ENCODE assay signal across 1 cellular context in genomic region chr19:58451358-58452101, GRCh38.
TF ChIP-seq lines count a peak whose summit lies in the region.

Gene ZNF324B (plus strand): TSS chr19:58451622. CDS start chr19:58453702, 2,080 bp downstream.

TF ChIP-seq in GM12878, 131 proteins besides CTCF, POLR2A, EP300 and RAD21 (continued from another document and continues in another):
- TF ChIP-seq BCLAF1 (IDR thresholded peaks at IDR 0.05) (no peak), MAX (IDR thresholded peaks at IDR 0.05; ENCODE audit: low read depth, low read length) (0 out of 2 replicates have a peak, but pooled peaks have one; percentile 47), SIN3A (IDR thresholded peaks at IDR 0.05; ENCODE audit: low read depth, low read length) (peak; percentile 91), IRF5 (IDR thresholded peaks at IDR 0.05; ENCODE audit: borderline replicate concordance) (no peak), USF1 (IDR thresholded peaks at IDR 0.05; ENCODE audit: borderline replicate concordance, extremely low read length, insufficient read depth, low read depth, low read length) (peak; percentile 16), ZNF274 (IDR thresholded peaks at IDR 0.05; ENCODE audit: insufficient read depth, insufficient read length) (no peak), JUND (IDR thresholded peaks at IDR 0.05; ENCODE audit: low read depth, low read length) (no peak), TAF1 (IDR thresholded peaks at IDR 0.05; ENCODE audit: borderline replicate concordance, low read depth, low read length) (peak; percentile 33; the same call in 1 of the 2 replicates), POU2F2 (IDR thresholded peaks at IDR 0.05; ENCODE audit: borderline replicate concordance, low read depth, low read length) (peak; percentile 37; the same call in 1 of the 3 replicates), SMC3 (IDR thresholded peaks at IDR 0.05; ENCODE audit: borderline replicate concordance, low read length) (no peak), BRCA1 (IDR thresholded peaks at IDR 0.05; ENCODE audit: low read depth, low read length) (no peak), CREM (IDR thresholded peaks at IDR 0.05; ENCODE audit: low read depth) (peak; percentile 87; the same call in 1 of the 2 replicates), POLR2AphosphoS2 (IDR thresholded peaks at IDR 0.05; ENCODE audit: low read depth, low read length) (peak; percentile 43; the same call in 1 of the 2 replicates), EGR1 (IDR thresholded peaks at IDR 0.05; ENCODE audit: borderline replicate concordance in 1 of 2, low read depth in 2 of 2, low read length in 2 of 2) (peak in 1 of 2 experiments; percentile 29; a peak in 1 of 3 replicates), SREBF1 (IDR thresholded peaks at IDR 0.05; ENCODE audit: low read length) (peak; percentile 43; the same call in 1 of the 2 replicates), ZBTB4 (CRISPR knock-in tag; IDR thresholded peaks at IDR 0.05) (no peak), MEF2A (IDR thresholded peaks at IDR 0.05; ENCODE audit: insufficient read depth, low read depth, low read length) (no peak), MTA3 (IDR thresholded peaks at IDR 0.05; ENCODE audit: borderline replicate concordance, low read length) (no peak), DPF2 (IDR thresholded peaks at IDR 0.05) (peak; percentile 67), SUZ12 (IDR thresholded peaks at IDR 0.05; ENCODE audit: unreplicated experiment) (no peak), CBFB (IDR thresholded peaks at IDR 0.05; ENCODE audit: low read depth) (0 out of 2 replicates have a peak, but pooled peaks have one; percentile 17), STAT1 (conservative IDR thresholded peaks at IDR 0.05) (no peak), NRF1 (conservative IDR thresholded peaks at IDR 0.05; ENCODE audit: low read depth, low read length) (peak; percentile 52), E2F4 (IDR thresholded peaks at IDR 0.05; ENCODE audit: low read depth, low read length) (peak; percentile 42; the same call in 1 of the 2 replicates), RB1 (IDR thresholded peaks at IDR 0.05; ENCODE audit: borderline replicate concordance) (peak; percentile 90; the same call in 1 of the 2 replicates), BMI1 (IDR thresholded peaks at IDR 0.05; ENCODE audit: borderline replicate concordance) (peak; percentile 99), HDAC2 (IDR thresholded peaks at IDR 0.05) (no peak), HCFC1 (IDR thresholded peaks at IDR 0.05; ENCODE audit: low read length) (peak; percentile 96), TBL1XR1 (IDR thresholded peaks at IDR 0.05; ENCODE audit: low read depth, low read length) (no peak), REST (IDR thresholded peaks at IDR 0.05; ENCODE audit: low read depth, low read length) (no peak), CBX3 (IDR thresholded peaks at IDR 0.05; ENCODE audit: borderline replicate concordance, low read depth) (no peak), TCF12 (IDR thresholded peaks at IDR 0.05; ENCODE audit: low read depth, low read length) (0 out of 2 replicates have a peak, but pooled peaks have one; percentile 4), ZZZ3 (IDR thresholded peaks at IDR 0.05; ENCODE audit: control insufficient read depth, insufficient read length, low read depth) (no peak), PML (IDR thresholded peaks at IDR 0.05; ENCODE audit: low read length) (no peak), IRF4 (IDR thresholded peaks at IDR 0.05; ENCODE audit: low read depth, low read length) (no peak), FOS (IDR thresholded peaks at IDR 0.05; ENCODE audit: borderline replicate concordance, extremely low read depth, insufficient read length) (no peak), ETV6 (conservative IDR thresholded peaks at IDR 0.05 in 1 of 2, IDR thresholded peaks at IDR 0.05 in 1 of 2; ENCODE audit: borderline replicate concordance in 1 of 2, low read depth in 1 of 2) (no peak), IKZF1 (conservative IDR thresholded peaks at IDR 0.05) (peak; percentile 91), CHD4 (IDR thresholded peaks at IDR 0.05) (no peak), SP1 (IDR thresholded peaks at IDR 0.05; ENCODE audit: low read depth, low read length) (peak; percentile 82), WRNIP1 (IDR thresholded peaks at IDR 0.05; ENCODE audit: borderline replicate concordance, low read depth, low read length) (no peak), CREB1 (IDR thresholded peaks at IDR 0.05; ENCODE audit: low read depth) (peak; percentile 83), NKRF (conservative IDR thresholded peaks at IDR 0.05) (peak; percentile 83), PBX3 (IDR thresholded peaks at IDR 0.05; ENCODE audit: insufficient replicate concordance, low read depth, low read length) (peak; percentile 65), MTA2 (IDR thresholded peaks at IDR 0.05; ENCODE audit: low read depth) (no peak), ZBED1 (IDR thresholded peaks at IDR 0.05; ENCODE audit: borderline replicate concordance) (no peak), RUNX3 (IDR thresholded peaks at IDR 0.05; ENCODE audit: low read length) (no peak; the same call in 1 of the 2 replicates)
